Comparison of ENCODE assay signal across 8 cellular contexts in genomic region chr21:29181799-29182470, GRCh38. TPM values are rescaled to one million over a fixed set of nuclear protein-coding genes. Genes with fewer than 3 reads are reported as not detected.
DNase-seq lines count a peak whose midpoint lies in the region; ATAC-seq, FAIRE-seq and TF ChIP-seq lines count a peak whose summit lies in the region.

No MANE protein-coding gene starts in this region.

- H3K27ac ChIP-seq in adrenal gland = peak overlapping the region; percentile 93 to 99 (median 96)
- peak overlapping the region; percentile 45 to 96 for H3K27ac ChIP-seq in kidney (ENCODE audit: low read depth in 2 of 2, low read length in 2 of 2)
- peak overlapping the region; percentile 73 to 75 for H3K27ac ChIP-seq in testis
- H3K27ac ChIP-seq in substantia nigra (ENCODE audit: low read depth, low read length, poor library complexity, severe bottlenecking) = no peak overlapping the region
- H3K27ac ChIP-seq in WERI-Rb-1 = no peak overlapping the region

- peak overlapping the region; percentile 49 for H3K27ac Mint-ChIP-seq in Caco-2 (ENCODE audit: unreplicated experiment)

- H3K4me1 ChIP-seq in Caco-2 (peaks cover 36% of the 10 kb centered on the region), adrenal gland (replicated peaks in 1 of 2) (peaks cover 20 to 30% of the 10 kb centered on the region in 2 donors), kidney (ENCODE audit: control insufficient read depth in 1 of 2, insufficient read depth in 1 of 2, low read depth in 1 of 2, low read length in 2 of 2) (peaks cover 5 to 10% of the 10 kb centered on the region in 2 donors), testis (peaks cover 10% of the 10 kb centered on the region)

- peak overlapping the region; percentile 71 for H3K4me3 Mint-ChIP-seq in Caco-2 (ENCODE audit: unreplicated experiment)

- H3K27me3 ChIP-seq in Caco-2 (replicated peaks; ENCODE audit: control insufficient read depth, insufficient read depth, low read length) (no peaks in the 10 kb centered on the region), adrenal gland (no peaks in the 10 kb centered on the region), testis (no peaks in the 10 kb centered on the region), WERI-Rb-1 (ENCODE audit: insufficient read depth, low read depth, severe bottlenecking) (no peaks in the 10 kb centered on the region)

- FAIRE-seq in kidney (lab: Jason Lieb, UNC) = peak; percentile 50

- DNase-seq in Caco-2 = no peak
- DNase-seq in adrenal gland = peak; percentile 65 to 89 (median 82)
- DNase-seq in kidney = no peak
- DNase-seq in testis = peak; percentile 37
- no peak for DNase-seq in substantia nigra (lab: John Stamatoyannopoulos, UW)
- DNase-seq in WERI-Rb-1 = no peak

- POLR2A ChIA-PET in Caco-2 (lab: Charles Lee) = no interaction called here

- H3K36me3 ChIP-seq in Caco-2 (ENCODE audit: control insufficient read depth, insufficient read depth, low read length) = no peaks in the 10 kb centered on the region
- no peaks in the 10 kb centered on the region for H3K36me3 ChIP-seq in adrenal gland (replicated peaks in 1 of 2)
- no peaks in the 10 kb centered on the region for H3K36me3 ChIP-seq in kidney (ENCODE audit: control insufficient read depth in 1 of 2, insufficient read depth in 2 of 2, low read length in 2 of 2)
- H3K36me3 ChIP-seq in testis (ENCODE audit: low read depth, missing control alignments) = no peaks in the 10 kb centered on the region
- H3K36me3 ChIP-seq in WERI-Rb-1 = no peaks in the 10 kb centered on the region

- 0 out of 2 replicates have a peak overlapping the region, but pooled peaks have one; percentile 4 for H3K4me3 ChIP-seq in Caco-2 (ENCODE audit: low read depth, low read length)
- peak overlapping the region in 2 of 4 donors; percentile 41 to 53 for H3K4me3 ChIP-seq in adrenal gland
- H3K4me3 ChIP-seq in kidney (ENCODE audit: low read length in 2 of 2) = peak overlapping the region; percentile 46 to 64
- H3K4me3 ChIP-seq in testis = peak overlapping the region in 1 of 2 donors; percentile 4
- no peak overlapping the region for H3K4me3 ChIP-seq in WERI-Rb-1 (ENCODE audit: low read depth, low read length)

- BruUV-seq in Caco-2 (replicated peaks; lab: Mats Ljungman, UMichigan) = TSS peak; percentile 21

- intact Hi-C loops in Caco-2 (cut with micrococcal nuclease; ENCODE audit: unreplicated experiment) (no loop called here), adrenal gland (cut with DNase I) (no loop called here), kidney (cut with DNase I) (no loop called here), testis (cut with DNase I; ENCODE audit: low total_unique reads) (no loop called here)

- H3K9me3 Mint-ChIP-seq in Caco-2 (ENCODE audit: unreplicated experiment) = no peaks in the 10 kb centered on the region

- peak overlapping the region; percentile 59 to 74 for H3K9ac ChIP-seq in kidney (ENCODE audit: low read length in 2 of 2)

- H3K9me3 ChIP-seq in Caco-2 = no peaks in the 10 kb centered on the region
- H3K9me3 ChIP-seq in adrenal gland (replicated peaks in 1 of 3) = no peaks in the 10 kb centered on the region
- H3K9me3 ChIP-seq in kidney (ENCODE audit: control insufficient read depth in 1 of 2, low read length in 2 of 2) = no peaks in the 10 kb centered on the region
- H3K9me3 ChIP-seq in testis = no peaks in the 10 kb centered on the region
- H3K9me3 ChIP-seq in WERI-Rb-1 (ENCODE audit: severe bottlenecking) = no peaks in the 10 kb centered on the region

- 11 to 15% (median 13%) methylated on average over 9 of the region's 9 CpGs for WGBS in adrenal gland, 4 donors
- 25 to 35% methylated on average over 9 of the region's 9 CpGs for WGBS in testis, 2 donors

- CTCF ChIA-PET in Caco-2 (lab: Charles Lee) = interaction anchor here (1.4 kb wide), 1 partner anchor 116 kb away, joined by 8 read pairs; the partner anchor contains the start of gene BACH1

- ATAC-seq in HG02610 (IDR thresholded peaks at IDR 0.05; ENCODE audit: unreplicated experiment) (peak; percentile 38), GM21360 (IDR thresholded peaks at IDR 0.05; ENCODE audit: unreplicated experiment) (no peak)

- no peak for TF ChIP-seq CTCF in Caco-2 (IDR thresholded peaks at IDR 0.05; ENCODE audit: insufficient read depth in 1 of 2, low read depth in 1 of 2, low read length in 1 of 2, severe bottlenecking in 1 of 2, unreplicated experiment in 1 of 2)
- TF ChIP-seq CTCF in adrenal gland (IDR thresholded peaks at IDR 0.05) = no peak
- no peak for TF ChIP-seq CTCF in kidney (IDR thresholded peaks at IDR 0.05; ENCODE audit: borderline replicate concordance, extremely low read depth, insufficient read depth)
- TF ChIP-seq CTCF in testis (IDR thresholded peaks at IDR 0.05) = no peak
- TF ChIP-seq CTCF in WERI-Rb-1 (IDR thresholded peaks at IDR 0.05; ENCODE audit: low read depth, low read length) = no peak

- H3K27me3 Mint-ChIP-seq in Caco-2 (ENCODE audit: insufficient read depth, unreplicated experiment) = no peaks in the 10 kb centered on the region

- H3K36me3 Mint-ChIP-seq in Caco-2 (ENCODE audit: insufficient read depth, unreplicated experiment) = no peaks in the 10 kb centered on the region

- H3K4me1 Mint-ChIP-seq in Caco-2 (ENCODE audit: low read depth, unreplicated experiment) = peaks cover 25% of the 10 kb centered on the region

- TF ChIP-seq POLR2A in adrenal gland (IDR thresholded peaks at IDR 0.05) = peak in 1 of 2 donors; percentile 75
- TF ChIP-seq POLR2A in testis (IDR thresholded peaks at IDR 0.05) = no peak

RNA-seq across cellular contexts. Expression of gene MAP3K7CL, which starts 51.5 kb away (rescaled TPM):
- total RNA-seq in Caco-2 (2022) = 8.2 and 9.9 TPM in 2 replicates
- total RNA-seq in adrenal gland = 10 to 100 TPM in 6 of 8 donors, 1 to 10 TPM in 2; 3.6 to 29.5 (median 17.6) TPM
- 10 to 100 TPM; 10.6 to 17.7 (median 11.3) TPM for polyA plus RNA-seq in adrenal gland
- total RNA-seq in kidney = 12.7 TPM
- polyA plus RNA-seq in kidney (ENCODE audit: insufficient read depth, low read depth, low replicate concordance) = 5.4 TPM
- 10 to 100 TPM; 15.3 to 16.1 TPM for total RNA-seq in testis
- 9.9 TPM for polyA plus RNA-seq in testis (ENCODE audit: insufficient read depth, low read depth, low replicate concordance)

Comparison
In these comparisons a context has a peak if more than half of its experiments do, and no peak if none do; other contexts are left out.
1. DNase-seq: peak in adrenal gland (7 of 7) and testis (single experiment); none in Caco-2 (0 of 2), kidney (single experiment), substantia nigra (0 of 49) and WERI-Rb-1 (single experiment).
2. H3K27ac ChIP-seq: peak in adrenal gland (5 of 5), kidney (2 of 2) and testis (2 of 2); none in substantia nigra (single experiment) and WERI-Rb-1 (single experiment).